Comparison of ENCODE assay signal across 8 cellular contexts in the genomic region with DNA sequence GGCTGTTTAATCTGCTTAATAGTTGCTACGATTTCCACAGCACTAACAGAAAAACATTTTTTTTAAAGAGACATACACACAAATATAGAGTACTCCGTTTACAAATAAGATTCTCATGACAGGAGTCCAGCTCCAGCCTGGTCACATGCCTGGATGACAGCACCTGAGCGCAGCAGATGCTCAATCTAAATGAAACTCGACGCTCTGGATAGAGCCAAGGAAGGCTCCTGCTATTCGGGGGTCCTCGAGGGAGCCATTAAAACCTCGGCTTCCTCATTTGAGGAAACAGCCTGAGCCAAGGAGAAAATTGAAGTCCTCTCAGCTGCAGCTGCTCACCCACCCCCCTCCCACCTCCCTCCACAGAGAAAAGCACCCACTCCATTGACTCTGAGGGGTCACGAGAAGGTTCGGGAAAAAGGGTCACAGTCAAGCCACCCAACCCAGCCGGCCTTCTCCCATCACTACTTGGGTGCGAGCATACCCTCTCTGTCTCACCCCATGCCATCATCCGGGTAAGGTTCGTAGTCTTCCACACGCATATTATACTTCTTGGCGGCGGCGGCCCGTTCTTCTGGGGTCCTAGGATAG. TPM values are rescaled to one million over a fixed set of nuclear protein-coding genes. Genes with fewer than 3 reads are reported as not detected.
DNase-seq lines count a peak whose midpoint lies in the region; ATAC-seq, FAIRE-seq and TF ChIP-seq lines count a peak whose summit lies in the region.

No MANE protein-coding gene starts in this region.

- H3K4me3 ChIP-seq in GM12864 (ENCODE audit: low read depth, low read length) (peak overlapping the region; percentile 86), KMS-11 (IDR thresholded peaks at IDR 0.05; ENCODE audit: insufficient read depth, low read depth, low read length) (no peak overlapping the region), K562 (peak overlapping the region; percentile 82), liver (ENCODE audit: low read depth in 1 of 3, low read length in 3 of 3) (peak overlapping the region; percentile 74 to 92 (median 89)), thyroid gland (replicated peaks in 1 of 3) (peak overlapping the region; percentile 61 to 81 (median 75))

- H3K4me2 ChIP-seq in KMS-11 (peak overlapping the region; percentile 91), K562 (ENCODE audit: insufficient read depth, low read length) (peak overlapping the region; percentile 82)

- no peak for DNase-seq in GM12864 (ENCODE audit: low read depth)
- peak in 3 of 4 experiments; percentile 11 to 19 (median 16) for DNase-seq in K562 (ENCODE audit: extremely low read depth in 1 of 4, low spot score in 3 of 4)
- no peak for DNase-seq in thyroid gland
- DNase-seq in NCI-H146 treated with DMSO at 0.1 percent for 48 hours (lab: John Stamatoyannopoulos, UW; ENCODE audit: unreplicated experiment) = no peak

- TF ChIP-seq POLR2A in K562 (conservative IDR thresholded peaks at IDR 0.05) = no peak
- TF ChIP-seq POLR2A in thyroid gland (IDR thresholded peaks at IDR 0.05) = no peak

- CTCF ChIA-PET in K562 (lab: Yijun Ruan, JAX; ENCODE audit: low intra/inter-chr PET ratio) = no interaction called here

- H3K9me3 ChIP-seq in K562 (replicated peaks; ENCODE audit: control insufficient read depth, insufficient read depth, low read depth, low read length) (no peaks in the 10 kb centered on the region; the same call in 1 of the 2 replicates), liver (ENCODE audit: control insufficient read depth in 4 of 4, low read length in 3 of 4) (no peaks in the 10 kb centered on the region), thyroid gland (no peaks in the 10 kb centered on the region)

- H3K27ac ChIP-seq in KMS-11 (no peak overlapping the region), K562 (ENCODE audit: extremely low read depth, low read depth, low read length) (peak overlapping the region; percentile 82), liver (ENCODE audit: low read depth in 1 of 2, low read length in 2 of 2) (peak overlapping the region; percentile 38 to 50), thyroid gland (peak overlapping the region in 2 of 3 donors; percentile 37 to 82)

- under 1% methylated on average over 19 of the region's 19 CpGs for WGBS in K562 (ENCODE audit: insufficient coverage, low coverage, missing lambda C conversion rate)
- WGBS in liver = 6% methylated on average over 19 of the region's 19 CpGs
- 2 to 3% methylated on average over 13 to 16 of the region's 19 CpGs for WGBS in thyroid gland, 2 donors

- BruUV-seq in K562 (replicated peaks; lab: Mats Ljungman, UMichigan) = no TSS peak

- peak overlapping the region; percentile 86 for H2AFZ ChIP-seq in KMS-11 (ENCODE audit: low read depth)
- peak overlapping the region; percentile 92 for H2AFZ ChIP-seq in K562 (ENCODE audit: low read depth, low read length)

- ATAC-seq in K562 (peak; percentile 55), HG03457 (IDR thresholded peaks at IDR 0.05; ENCODE audit: unreplicated experiment) (no peak), GM21367 (IDR thresholded peaks at IDR 0.05; ENCODE audit: unreplicated experiment) (no peak)

- intact Hi-C loops in K562 (cut with micrococcal nuclease) = no loop called here
- intact Hi-C loops in thyroid gland (cut with DNase I) = no loop called here

- FAIRE-seq in K562 (lab: Jason Lieb, UNC) = no peak

- TF ChIP-seq RAD21 in K562 (CRISPR knock-in tag; conservative IDR thresholded peaks at IDR 0.05 in 1 of 2, IDR thresholded peaks at IDR 0.05 in 1 of 2) (no peak), liver (IDR thresholded peaks at IDR 0.05) (no peak)

- H3K79me2 ChIP-seq in KMS-11 (ENCODE audit: insufficient read depth, low read depth) (peaks cover 23% of the 10 kb centered on the region; the same call in 1 of the 2 replicates), K562 (ENCODE audit: control insufficient read depth, insufficient read depth, low read length) (peaks cover 24% of the 10 kb centered on the region)

- no peaks in the 10 kb centered on the region for H3K36me3 ChIP-seq in KMS-11 (ENCODE audit: insufficient read depth)
- H3K36me3 ChIP-seq in K562 (ENCODE audit: control insufficient read depth, insufficient read depth, low read length) = peaks cover 44% of the 10 kb centered on the region
- H3K36me3 ChIP-seq in liver (ENCODE audit: control insufficient read depth in 4 of 4, insufficient read depth in 3 of 4, low read depth in 1 of 4, low read length in 3 of 4) = peaks cover 0 to 25% (median 22%) of the 10 kb centered on the region in 4 donors
- peaks cover 23 to 28% of the 10 kb centered on the region in 2 donors for H3K36me3 ChIP-seq in thyroid gland

- H3K27me3 ChIP-seq in KMS-11 (ENCODE audit: insufficient read depth, low read depth) (no peaks in the 10 kb centered on the region), K562 (ENCODE audit: control insufficient read depth in 2 of 2, insufficient read depth in 2 of 2, low read length in 2 of 2) (no peaks in the 10 kb centered on the region), liver (ENCODE audit: control insufficient read depth in 4 of 4, insufficient read depth in 4 of 4, low read length in 3 of 4) (no peaks in the 10 kb centered on the region), thyroid gland (no peaks in the 10 kb centered on the region)

- POLR2A ChIA-PET in K562 (lab: Yijun Ruan, JAX) = no interaction called here

- no peak for TF ChIP-seq EP300 in K562 (IDR thresholded peaks at IDR 0.05; ENCODE audit: low read length)

- in situ Hi-C loops in K562 (cut with MboI) = no loop called here

- H3K9ac ChIP-seq in KMS-11 = peak overlapping the region; percentile 71; the same call in 1 of the 2 replicates
- peak overlapping the region; percentile 86 to 92 for H3K9ac ChIP-seq in K562 (ENCODE audit: insufficient read depth in 1 of 2, low read depth in 2 of 2, low read length in 2 of 2)
- H3K9ac ChIP-seq in liver (ENCODE audit: low read depth in 1 of 2, low read length in 2 of 2) = peak overlapping the region; percentile 55 to 82

- H3K9me1 ChIP-seq in K562 (ENCODE audit: control insufficient read depth, insufficient read depth, low read length) = no peaks in the 10 kb centered on the region

- no peak for TF ChIP-seq CTCF in GM12864 (IDR thresholded peaks at IDR 0.05; ENCODE audit: low read depth, low read length, missing control alignments)
- TF ChIP-seq CTCF in KMS-11 (conservative IDR thresholded peaks at IDR 0.05; ENCODE audit: low read depth, low read length) = no peak
- TF ChIP-seq CTCF in K562 (IDR thresholded peaks at IDR 0.05 in 2 of 3, conservative IDR thresholded peaks at IDR 0.05 in 1 of 3; ENCODE audit: insufficient read depth in 2 of 3, low read depth in 1 of 3, low read length in 3 of 3) = no peak
- TF ChIP-seq CTCF in liver (IDR thresholded peaks at IDR 0.05; ENCODE audit: low read depth, low read length, missing input control) = no peak
- TF ChIP-seq CTCF in thyroid gland (IDR thresholded peaks at IDR 0.05) = no peak

- H3K4me1 ChIP-seq in KMS-11 (ENCODE audit: low read depth, poor library complexity, severe bottlenecking) = peaks cover 42% of the 10 kb centered on the region
- peaks cover 0 to 14% of the 10 kb centered on the region in 2 experiments; a peak in 3 of 5 replicates for H3K4me1 ChIP-seq in K562 (replicated peaks in 1 of 2; ENCODE audit: control insufficient read depth in 2 of 2, insufficient read depth in 2 of 2, low read length in 2 of 2)
- H3K4me1 ChIP-seq in liver (ENCODE audit: control insufficient read depth in 4 of 4, insufficient read depth in 4 of 4, low read length in 3 of 4) = peaks cover 0 to 20% (median 9%) of the 10 kb centered on the region in 4 donors
- peaks cover 18 to 23% of the 10 kb centered on the region in 2 donors for H3K4me1 ChIP-seq in thyroid gland

- H4K20me1 ChIP-seq in KMS-11 (ENCODE audit: insufficient read depth) (no peaks in the 10 kb centered on the region), K562 (replicated peaks; ENCODE audit: control insufficient read depth, insufficient read depth, low read length) (no peaks in the 10 kb centered on the region)

RNA-seq across cellular contexts. Expression of a gene that starts 0.7 kb away (rescaled TPM):
- 63.2 and 102 TPM in 2 replicates for total RNA-seq in K562 (2011; cell fraction: chromatin; rRNA removed; ENCODE audit: low replicate concordance)
- total RNA-seq in K562 (2011; cell fraction: nucleolus; rRNA removed) = 118 and 126 TPM in 2 replicates
- total RNA-seq in K562 (2011; cell fraction: nucleoplasm; rRNA removed) = 95.7 and 98.5 TPM in 2 replicates
- total RNA-seq in K562 (2014; rRNA removed) (262 and 285 TPM in 2 replicates), K562 (2014; rRNA removed; fragmentation: Illumina TruSeq; extraction: Trizol) (129 and 131 TPM in 2 replicates), K562 (2015; rRNA removed; fragmentation: Illumina TruSeq; extraction: Trizol) (188 and 199 TPM in 2 replicates), K562 (2021) (146 and 154 TPM in 2 replicates), liver (100 to 1,000 TPM in 1 of 2 donors, 10 to 100 TPM in 1; 72.4 to 142 TPM), thyroid gland (100 to 1,000 TPM; 164 to 339 (median 209) TPM)
- polyA plus RNA-seq in K562 (2011; rRNA removed) (176 and 195 TPM in 2 replicates), K562 (2014; fragmentation: Illumina TruSeq; extraction: Trizol) (149 and 201 TPM in 2 replicates), K562 (2014; fragmentation: Nextera tagmentation; extraction: Ambion mirVana) (100 to 1,000 TPM; 307 to 360 TPM), K562 (2014; rRNA removed) (307 and 321 TPM in 2 replicates), liver (100 to 1,000 TPM; 256 to 297 TPM)
- 335 and 444 TPM in 2 replicates for polyA plus RNA-seq in K562 (2011; cell fraction: cytosol; rRNA removed)
- polyA plus RNA-seq in K562 (2011; cell fraction: nucleus; rRNA removed) = 122 and 141 TPM in 2 replicates
- polyA plus RNA-seq in K562 (2012) = 130 and 201 TPM in 2 replicates
- polyA minus RNA-seq in K562 (2011; rRNA and poly(A)+ RNA removed) = 97.2 and 106 TPM in 2 replicates
- polyA minus RNA-seq in K562 (2011; cell fraction: cytosol; rRNA and poly(A)+ RNA removed) = 29.7 and 38.8 TPM in 2 replicates
- polyA minus RNA-seq in K562 (2011; cell fraction: nucleus; rRNA and poly(A)+ RNA removed) = 31.5 and 44.4 TPM in 2 replicates

RNA-seq across cellular contexts. Expression of a gene that starts 6.8 kb away (rescaled TPM):
- total RNA-seq in K562 (2011; cell fraction: chromatin; rRNA removed; ENCODE audit: low replicate concordance) = 28.9 and 30.4 TPM in 2 replicates
- total RNA-seq in K562 (2011; cell fraction: nucleolus; rRNA removed) = 12.9 and 13.3 TPM in 2 replicates
- total RNA-seq in K562 (2011; cell fraction: nucleoplasm; rRNA removed) = 23.5 and 34.9 TPM in 2 replicates
- total RNA-seq in K562 (2014; rRNA removed) = 3.1 and 3.8 TPM in 2 replicates
- 11.1 and 14.1 TPM in 2 replicates for total RNA-seq in K562 (2014; rRNA removed; fragmentation: Illumina TruSeq; extraction: Trizol)
- 10.6 and 11.6 TPM in 2 replicates for total RNA-seq in K562 (2015; rRNA removed; fragmentation: Illumina TruSeq; extraction: Trizol)
- total RNA-seq in K562 (2021) = 16.8 and 19.1 TPM in 2 replicates
- 5.1 and 8.5 TPM in 2 replicates for polyA plus RNA-seq in K562 (2011; rRNA removed)
- polyA plus RNA-seq in K562 (2011; cell fraction: cytosol; rRNA removed) = 3.3 and 4.8 TPM in 2 replicates
- polyA plus RNA-seq in K562 (2011; cell fraction: nucleus; rRNA removed) = 9.0 and 10.7 TPM in 2 replicates
- 9.0 and 10.2 TPM in 2 replicates for polyA plus RNA-seq in K562 (2012)
- polyA plus RNA-seq in K562 (2014; fragmentation: Illumina TruSeq; extraction: Trizol) = 6.7 and 7.1 TPM in 2 replicates
- 1 to 10 TPM; 1.2 to 1.7 TPM for polyA plus RNA-seq in K562 (2014; fragmentation: Nextera tagmentation; extraction: Ambion mirVana)
- 4.3 and 6.9 TPM in 2 replicates for polyA plus RNA-seq in K562 (2014; rRNA removed)
- 10.1 and 11.4 TPM in 2 replicates for polyA minus RNA-seq in K562 (2011; rRNA and poly(A)+ RNA removed)
- 3.3 and 3.6 TPM in 2 replicates for polyA minus RNA-seq in K562 (2011; cell fraction: cytosol; rRNA and poly(A)+ RNA removed)
- polyA minus RNA-seq in K562 (2011; cell fraction: nucleus; rRNA and poly(A)+ RNA removed) = 5.3 and 9.0 TPM in 2 replicates
- 10 to 100 TPM; 10.1 to 10.7 TPM for total RNA-seq in liver
- polyA plus RNA-seq in liver = 1 to 10 TPM; 4.6 to 4.8 TPM
- total RNA-seq in thyroid gland = 10 to 100 TPM in 2 of 4 donors, 1 to 10 TPM in 2; 9.1 to 15.4 (median 11.1) TPM

RNA-seq across cellular contexts. Expression of a gene that starts 9.3 kb away (rescaled TPM):
- 69.2 and 102 TPM in 2 replicates for total RNA-seq in K562 (2011; cell fraction: chromatin; rRNA removed; ENCODE audit: low replicate concordance)
- total RNA-seq in K562 (2011; cell fraction: nucleolus; rRNA removed) = 39.9 and 43.8 TPM in 2 replicates
- 50.3 and 57.0 TPM in 2 replicates for total RNA-seq in K562 (2011; cell fraction: nucleoplasm; rRNA removed)
- total RNA-seq in K562 (2014; rRNA removed) (0.91 and 1.3 TPM in 2 replicates), K562 (2014; rRNA removed; fragmentation: Illumina TruSeq; extraction: Trizol) (1.5 and 1.6 TPM in 2 replicates), K562 (2015; rRNA removed; fragmentation: Illumina TruSeq; extraction: Trizol) (1.2 and 1.5 TPM in 2 replicates), K562 (2021) (4.2 and 4.6 TPM in 2 replicates), liver (1 to 10 TPM; 1.3 to 5.9 TPM), thyroid gland (1 to 10 TPM; 4.2 to 8.9 (median 6.9) TPM)
- polyA plus RNA-seq in K562 (2011; rRNA removed) (7.0 and 14.6 TPM in 2 replicates), K562 (2014; fragmentation: Illumina TruSeq; extraction: Trizol) (3.4 and 5.1 TPM in 2 replicates), K562 (2014; fragmentation: Nextera tagmentation; extraction: Ambion mirVana) (1 to 10 TPM; 1.2 to 2.4 TPM), K562 (2014; rRNA removed) (5.9 and 7.2 TPM in 2 replicates), liver (1 to 10 TPM; 1.7 to 6.6 TPM)
- 2.5 and 4.6 TPM in 2 replicates for polyA plus RNA-seq in K562 (2011; cell fraction: cytosol; rRNA removed)
- polyA plus RNA-seq in K562 (2011; cell fraction: nucleus; rRNA removed) = 107 and 125 TPM in 2 replicates
- 4.4 and 17.7 TPM in 2 replicates for polyA plus RNA-seq in K562 (2012)
- 4.2 and 4.7 TPM in 2 replicates for polyA minus RNA-seq in K562 (2011; rRNA and poly(A)+ RNA removed)
- polyA minus RNA-seq in K562 (2011; cell fraction: cytosol; rRNA and poly(A)+ RNA removed) = 1.0 and 1.1 TPM in 2 replicates
- polyA minus RNA-seq in K562 (2011; cell fraction: nucleus; rRNA and poly(A)+ RNA removed) = 12.0 and 18.8 TPM in 2 replicates

Comparison
In these comparisons a context has a peak if more than half of its experiments do, and no peak if none do; other contexts are left out.
1. DNase-seq: peak in K562 (3 of 4); none in GM12864 (single experiment), thyroid gland (0 of 2) and NCI-H146 treated with DMSO at 0.1 percent for 48 hours (single experiment).
2. Peak in every context shown above with its lines, with median percentiles within 50 percentile points of each other: H3K9ac ChIP-seq.